ENCODE assay signal across 18 cellular contexts in the genomic region with DNA sequence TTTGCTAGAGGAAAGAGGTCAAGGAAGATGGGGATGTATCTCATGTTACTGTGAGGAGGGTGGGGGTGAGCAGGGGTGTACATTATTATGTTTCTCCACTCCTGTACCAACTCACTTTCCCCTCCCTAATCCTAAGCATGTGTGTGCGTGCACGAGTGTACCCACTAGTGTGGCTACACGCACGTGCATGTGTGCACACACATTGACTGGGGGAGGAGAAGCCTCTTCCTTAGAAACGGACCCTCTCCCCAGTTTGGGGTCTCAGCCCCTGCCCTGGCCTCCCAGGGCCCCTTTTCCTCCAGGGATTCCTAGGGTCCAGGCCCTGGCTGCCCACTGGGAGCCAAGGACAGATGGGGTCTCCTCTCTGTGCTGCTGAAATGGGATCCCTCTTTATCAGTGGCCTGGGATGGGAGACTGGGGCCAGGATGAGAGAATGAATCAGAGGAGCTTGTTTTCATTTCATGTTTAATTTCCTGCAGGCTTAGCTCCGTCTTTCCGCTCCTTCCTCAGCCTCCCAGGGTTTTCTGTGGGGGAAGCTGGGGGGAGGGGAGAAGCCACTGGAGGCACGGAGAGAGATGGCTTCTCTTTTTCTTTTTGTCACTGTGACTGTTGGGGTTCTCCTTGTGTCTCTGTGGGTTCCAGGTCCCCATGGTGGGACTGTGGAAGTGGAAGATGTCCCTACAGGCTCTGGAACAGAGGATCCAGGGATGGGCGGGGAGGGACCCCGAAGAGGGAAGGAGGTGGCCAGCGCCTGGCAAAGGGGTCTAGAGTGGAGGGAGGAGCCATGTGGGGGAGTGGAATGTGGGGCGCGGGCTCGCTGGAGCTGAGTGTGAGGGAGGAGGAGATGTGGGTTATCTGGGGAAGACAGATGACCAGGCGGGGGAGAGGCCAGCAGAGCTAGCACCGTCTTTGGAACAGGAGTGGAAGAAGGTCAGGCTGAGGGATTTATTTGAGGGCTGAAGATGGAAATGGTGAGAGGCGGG. TPM values are rescaled to one million over a fixed set of nuclear protein-coding genes. Genes with fewer than 3 reads are reported as not detected.
DNase-seq lines count a peak whose midpoint lies in the region; FAIRE-seq lines count a peak whose summit lies in the region.
"Had no signal": no experiment of that assay in that cellular context is flagged by ENCODE, and none has a peak within 500 bp of the region (broad histone marks: within the 10 kb centered on the region; RNA-seq: fewer than 3 reads in every experiment).

No MANE protein-coding gene starts in this region.

- peak; percentile 14 for DNase-seq in 8988T
- DNase-seq in HTR-8/SVneo (ENCODE audit: insufficient read length, low spot score), result peak; percentile 50
- peak; percentile 33 for DNase-seq in dedifferentiated amniotic fluid mesenchymal stem cell (ENCODE audit: extremely low spot score)
- peak; percentile 73 for DNase-seq in mesenteric fat pad (ENCODE audit: low spot score)
- no peak for DNase-seq in A172 (ENCODE audit: low spot score)
- DNase-seq in activated naive CD4-positive, alpha-beta T cell (lab: John Stamatoyannopoulos, UW), result no peak
- DNase-seq in HuH-7.5 (ENCODE audit: low spot score), result no peak
- no peak for DNase-seq in SKM-1 treated with dmso at 0.1 percent for 144 hours (lab: John Stamatoyannopoulos, UW; ENCODE audit: unreplicated experiment)
- DNase-seq: activated CD4-positive, alpha-beta memory T cell treated with anti-CD3 and anti-CD28 coated beads for 36 hours; activated naive CD4-positive, alpha-beta T cell treated with Interleukin-2 at 50 U/mL for 16 hours; DND-41; foreskin keratinocyte; naive thymus-derived CD8-positive, alpha-beta T cell; stimulated activated CD4-positive, alpha-beta T cell treated with anti-CD3 and anti-CD28 coated beads, Interleukin-15, amount 100 ng/mL, for 24 hours had no signal

- FAIRE-seq in HTR-8/SVneo (lab: Jason Lieb, UNC), result peak; percentile 74
- FAIRE-seq: colon, keratinocyte had no signal

RNA-seq across cellular contexts. Expression of a gene that starts 40.3 kb away (rescaled TPM):
- total RNA-seq in mesenteric fat pad, result not detected
- total RNA-seq in A172 (2014; rRNA removed; shearing (Covaris generic)), result 3.8 and 3.9 TPM in 2 replicates
- total RNA-seq: activated CD4-positive, alpha-beta memory T cell treated with anti-CD3 and anti-CD28 coated beads for 36 hours; foreskin keratinocyte; GM23338; naive thymus-derived CD8-positive, alpha-beta T cell; T-helper 1 cell treated with Interleukin-12 subunit alpha and Interleukin-12 subunit beta and Interleukin-4 antibody, amounts not matched to agents 30 ng/mL and 1 ng/mL, for 36 hours had no signal

Comparison
In these comparisons a context has a peak if more than half of its experiments do, and no peak if none do; other contexts are left out.
1. DNase-seq: peak in 8988T (single experiment), HTR-8/SVneo (single experiment), dedifferentiated amniotic fluid mesenchymal stem cell (single experiment) and mesenteric fat pad (single experiment); none in A172 (single experiment), activated naive CD4-positive, alpha-beta T cell (0 of 4), HuH-7.5 (single experiment) and SKM-1 treated with dmso at 0.1 percent for 144 hours (single experiment).